Comparison of ENCODE assay signal across 2 cellular contexts in genomic region chr1:169668000-169668596, GRCh38. TPM values are rescaled to one million over a fixed set of nuclear protein-coding genes. Genes with fewer than 3 reads are reported as not detected.
"Had no signal": no experiment of that assay in that cellular context is flagged by ENCODE, and none has a peak within 500 bp of the region (broad histone marks: within the 10 kb centered on the region; RNA-seq: fewer than 3 reads in every experiment).

No MANE protein-coding gene starts in this region.

RNA-seq across cellular contexts. Expression of gene SELP, which starts 38.2 kb away (rescaled TPM):
- total RNA-seq: cardiac muscle cell, chondrocyte had no signal
- polyA plus RNA-seq: cardiac muscle cell had no signal

RNA-seq across cellular contexts. Expression of gene SELL, which starts 43.3 kb away (rescaled TPM):
- total RNA-seq: cardiac muscle cell, chondrocyte had no signal
- polyA plus RNA-seq: cardiac muscle cell had no signal
